1 cellular context compared by ENCODE assay signal in genomic region chr22:50486561-50487289, GRCh38.
TF ChIP-seq lines count a peak whose summit lies in the region.

TSS of gene MIOX (plus strand) at chr22:50486859. CDS start at chr22:50486898, 39 bp downstream.

TF ChIP-seq in A549, 52 proteins besides CTCF, POLR2A, EP300 and RAD21 (continued from another document):
- TF ChIP-seq FOSB (CRISPR knock-in tag; IDR thresholded peaks at IDR 0.05) (no peak), TFCP2L1 (CRISPR knock-in tag; IDR thresholded peaks at IDR 0.05) (no peak), RFX5 (IDR thresholded peaks at IDR 0.05) (no peak), KDM5A (IDR thresholded peaks at IDR 0.05) (no peak), NPAS2 (CRISPR knock-in tag; IDR thresholded peaks at IDR 0.05; ENCODE audit: borderline replicate concordance) (no peak), ESRRA (IDR thresholded peaks at IDR 0.05; ENCODE audit: borderline replicate concordance, low read length) (no peak), CHD2 (IDR thresholded peaks at IDR 0.05; ENCODE audit: low read length, partially characterized antibody) (no peak), HMGXB4 (CRISPR knock-in tag; IDR thresholded peaks at IDR 0.05; ENCODE audit: borderline replicate concordance) (no peak), MYC (IDR thresholded peaks at IDR 0.05; ENCODE audit: borderline replicate concordance, low read length) (no peak)
TF ChIP-seq in A549: peak in this region for 0.
